30 cellular contexts compared by ENCODE assay signal in the genomic region with DNA sequence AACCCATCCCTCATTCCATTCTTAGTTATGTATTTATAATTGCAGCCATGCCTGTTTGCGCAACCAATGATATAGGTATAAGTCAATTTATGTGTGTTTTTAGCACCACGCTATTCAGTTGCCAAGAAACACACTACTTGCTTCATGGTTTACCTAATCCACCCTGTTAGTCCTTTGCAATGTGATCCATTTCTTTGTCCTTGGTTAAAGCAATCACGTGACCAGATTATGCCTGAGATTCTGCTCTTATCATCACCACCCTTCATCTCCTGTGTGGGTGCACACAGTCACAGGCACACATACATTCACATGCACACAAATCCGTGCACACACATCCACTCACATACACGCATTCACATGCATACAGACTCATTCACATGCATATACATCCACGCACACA. TPM values are rescaled to one million over a fixed set of nuclear protein-coding genes. Genes with fewer than 3 reads are reported as not detected.
DNase-seq lines count a peak whose midpoint lies in the region; ATAC-seq, FAIRE-seq and TF ChIP-seq lines count a peak whose summit lies in the region.
"Had no signal": no experiment of that assay in that cellular context is flagged by ENCODE, and none has a peak within 500 bp of the region (broad histone marks: within the 10 kb centered on the region; RNA-seq: fewer than 3 reads in every experiment).

No MANE protein-coding gene starts in this region.

- POLR2A ChIA-PET in activated CD4-positive, alpha-beta memory T cell treated with anti-CD3 and anti-CD28 coated beads for 36 hours (lab: Charles Lee): no interaction called here

- no peaks in the 10 kb centered on the region for H3K27me3 ChIP-seq in bronchial epithelial cell (ENCODE audit: control insufficient read depth, insufficient read depth, low read length)
- no peaks in the 10 kb centered on the region for H3K27me3 ChIP-seq in effector memory CD4-positive, alpha-beta T cell (replicated peaks; ENCODE audit: control insufficient read depth, insufficient read depth, low read length, poor library complexity, severe bottlenecking)

- H3K4me3 ChIP-seq in bronchial epithelial cell (ENCODE audit: low read depth, low read length): no peak overlapping the region
- H3K4me3 ChIP-seq in effector memory CD4-positive, alpha-beta T cell (ENCODE audit: insufficient read depth, low read depth, low read length, poor library complexity, severe bottlenecking): no peak overlapping the region
- H3K4me3 ChIP-seq: cardiac muscle cell, gastroesophageal sphincter had no signal

- CTCF ChIA-PET in activated CD4-positive, alpha-beta memory T cell treated with anti-CD3 and anti-CD28 coated beads for 36 hours (lab: Charles Lee): no interaction called here

- H3K27ac Mint-ChIP-seq in activated CD4-positive, alpha-beta memory T cell treated with anti-CD3 and anti-CD28 coated beads for 36 hours: no peak overlapping the region
- H3K27ac Mint-ChIP-seq: activated CD4-positive, alpha-beta T cell treated with anti-CD3 and anti-CD28 coated beads, Interleukin-2, amount 10 ng/mL, durations not matched to agents 7 days and 5 days; activated CD8-positive, alpha-beta memory T cell treated with anti-CD3 and anti-CD28 coated beads, Interleukin-2, amount 10 ng/mL, durations not matched to agents 7 days and 5 days; mesothelial cell of epicardium; naive thymus-derived CD4-positive, alpha-beta T cell; stimulated activated effector memory CD8-positive, alpha-beta T cell treated with anti-CD3 and anti-CD28 coated beads, Interleukin-12 subunit alpha, Interleukin-12 subunit beta, amount 100 ng/mL, for 72 hours; T-helper 17 cell had no signal

- no peaks in the 10 kb centered on the region for H3K9me3 Mint-ChIP-seq in activated CD4-positive, alpha-beta memory T cell treated with anti-CD3 and anti-CD28 coated beads for 36 hours
- H3K9me3 Mint-ChIP-seq: activated CD4-positive, alpha-beta T cell treated with anti-CD3 and anti-CD28 coated beads, Interleukin-2, amount 10 ng/mL, durations not matched to agents 7 days and 5 days; mesothelial cell of epicardium; naive thymus-derived CD4-positive, alpha-beta T cell; stimulated activated effector memory CD8-positive, alpha-beta T cell treated with anti-CD3 and anti-CD28 coated beads, Interleukin-12 subunit alpha, Interleukin-12 subunit beta, amount 100 ng/mL, for 72 hours had no signal

- peak; percentile 88 for FAIRE-seq in bronchial epithelial cell (lab: Jason Lieb, UNC)
- FAIRE-seq: endometrium, H54 had no signal

- no peak for TF ChIP-seq CTCF in bronchial epithelial cell (IDR thresholded peaks at IDR 0.05; ENCODE audit: insufficient read depth, low read length, severe bottlenecking)

- DNase-seq in DMS153 treated with DMSO at 0.1 percent for 48 hours (lab: John Stamatoyannopoulos, UW; ENCODE audit: unreplicated experiment) (peak; percentile 90), NCI-H1436 treated with DMSO at 0.1 percent for 48 hours (lab: John Stamatoyannopoulos, UW) (peak; percentile 63), NCI-H2196 (lab: John Stamatoyannopoulos, UW; ENCODE audit: unreplicated experiment) (peak; percentile 49), bronchial epithelial cell (ENCODE audit: low read depth) (no peak), T-helper 9 cell (no peak)
- no peak for DNase-seq in effector memory CD4-positive, alpha-beta T cell
- no peak for DNase-seq in activated CD4-positive, alpha-beta memory T cell treated with anti-CD3 and anti-CD28 coated beads for 36 hours
- DNase-seq: activated CD4-positive, alpha-beta T cell treated with anti-CD3 and anti-CD28 coated beads, Interleukin-2, amount 10 ng/mL, durations not matched to agents 7 days and 5 days; activated CD8-positive, alpha-beta memory T cell treated with anti-CD3 and anti-CD28 coated beads, Interleukin-2, amount 10 ng/mL, durations not matched to agents 7 days and 5 days; activated naive CD4-positive, alpha-beta T cell treated with anti-CD3 and anti-CD28 coated beads, Interleukin-2, amount 50 U/mL, for 16 hours; BE2C; DMS79 treated with DMSO at 0.1 percent for 48 hours; left ventricle myocardium superior; naive thymus-derived CD4-positive, alpha-beta T cell; NCI-H1694 treated with DMSO at 0.1 percent for 48 hours; NCI-H526; retina; SK-N-SH; substantia nigra; T-helper 17 cell had no signal

- H3K36me3 Mint-ChIP-seq in activated CD4-positive, alpha-beta memory T cell treated with anti-CD3 and anti-CD28 coated beads for 36 hours: no peaks in the 10 kb centered on the region
- H3K36me3 Mint-ChIP-seq: activated CD8-positive, alpha-beta memory T cell treated with anti-CD3 and anti-CD28 coated beads, Interleukin-2, amount 10 ng/mL, durations not matched to agents 7 days and 5 days; mesothelial cell of epicardium; naive thymus-derived CD4-positive, alpha-beta T cell; stimulated activated effector memory CD8-positive, alpha-beta T cell treated with anti-CD3 and anti-CD28 coated beads, Interleukin-12 subunit alpha, Interleukin-12 subunit beta, amount 100 ng/mL, for 72 hours had no signal

- peaks cover 30% of the 10 kb centered on the region for H3K27me3 Mint-ChIP-seq in activated CD4-positive, alpha-beta memory T cell treated with anti-CD3 and anti-CD28 coated beads for 36 hours

- H3K4me1 ChIP-seq in effector memory CD4-positive, alpha-beta T cell (ENCODE audit: control insufficient read depth, insufficient read depth, low read length, poor library complexity, severe bottlenecking): no peaks in the 10 kb centered on the region
- H3K4me1 ChIP-seq: BE2C, gastroesophageal sphincter had no signal

- no peaks in the 10 kb centered on the region for H3K9me3 ChIP-seq in effector memory CD4-positive, alpha-beta T cell (ENCODE audit: control insufficient read depth, low read length)
- H3K9me3 ChIP-seq: BE2C, gastroesophageal sphincter, SK-N-SH had no signal

- no peak for ATAC-seq in HG02571 (IDR thresholded peaks at IDR 0.05; ENCODE audit: unreplicated experiment)
- ATAC-seq: activated CD8-positive, alpha-beta memory T cell treated with anti-CD3 and anti-CD28 coated beads, Interleukin-2, amount 10 ng/mL, durations not matched to agents 7 days and 5 days; gastroesophageal sphincter; left ventricle myocardium superior; naive thymus-derived CD4-positive, alpha-beta T cell; stimulated activated effector memory CD8-positive, alpha-beta T cell treated with anti-CD3 and anti-CD28 coated beads, Interleukin-12 subunit alpha, Interleukin-12 subunit beta, amount 100 ng/mL, for 72 hours; T-helper 17 cell had no signal

- intact Hi-C loops in activated CD4-positive, alpha-beta memory T cell treated with anti-CD3 and anti-CD28 coated beads for 36 hours (cut with micrococcal nuclease): no loop called here

- H3K36me3 ChIP-seq in bronchial epithelial cell (ENCODE audit: control insufficient read depth, insufficient read depth, low read length): no peaks in the 10 kb centered on the region
- no peaks in the 10 kb centered on the region for H3K36me3 ChIP-seq in effector memory CD4-positive, alpha-beta T cell (ENCODE audit: control insufficient read depth, insufficient read depth, low read length)
- H3K36me3 ChIP-seq: BE2C, cardiac muscle cell, gastroesophageal sphincter had no signal

- H3K27ac ChIP-seq in effector memory CD4-positive, alpha-beta T cell (ENCODE audit: insufficient read depth, low read length, poor library complexity, severe bottlenecking): no peak overlapping the region
- H3K27ac ChIP-seq: cardiac muscle cell, gastroesophageal sphincter had no signal

- H3K4me1 Mint-ChIP-seq in activated CD4-positive, alpha-beta memory T cell treated with anti-CD3 and anti-CD28 coated beads for 36 hours (ENCODE audit: low read depth): no peaks in the 10 kb centered on the region
- H3K4me1 Mint-ChIP-seq: activated CD4-positive, alpha-beta T cell treated with anti-CD3 and anti-CD28 coated beads, Interleukin-2, amount 10 ng/mL, durations not matched to agents 7 days and 5 days; activated CD8-positive, alpha-beta memory T cell treated with anti-CD3 and anti-CD28 coated beads, Interleukin-2, amount 10 ng/mL, durations not matched to agents 7 days and 5 days; mesothelial cell of epicardium; naive thymus-derived CD4-positive, alpha-beta T cell; stimulated activated effector memory CD8-positive, alpha-beta T cell treated with anti-CD3 and anti-CD28 coated beads, Interleukin-12 subunit alpha, Interleukin-12 subunit beta, amount 100 ng/mL, for 72 hours had no signal

- H3K4me3 Mint-ChIP-seq in activated CD4-positive, alpha-beta memory T cell treated with anti-CD3 and anti-CD28 coated beads for 36 hours: no peak overlapping the region
- H3K4me3 Mint-ChIP-seq: activated CD4-positive, alpha-beta T cell treated with anti-CD3 and anti-CD28 coated beads, Interleukin-2, amount 10 ng/mL, durations not matched to agents 7 days and 5 days; activated CD8-positive, alpha-beta memory T cell treated with anti-CD3 and anti-CD28 coated beads, Interleukin-2, amount 10 ng/mL, durations not matched to agents 7 days and 5 days; mesothelial cell of epicardium; naive thymus-derived CD4-positive, alpha-beta T cell; stimulated activated effector memory CD8-positive, alpha-beta T cell treated with anti-CD3 and anti-CD28 coated beads, Interleukin-12 subunit alpha, Interleukin-12 subunit beta, amount 100 ng/mL, for 72 hours; T-helper 17 cell had no signal

RNA-seq across cellular contexts. Expression of gene KCNA5, which starts 52.3 kb away (rescaled TPM):
- not detected in 2 replicates for total RNA-seq in bronchial epithelial cell
- not detected for total RNA-seq in activated CD4-positive, alpha-beta memory T cell treated with anti-CD3 and anti-CD28 coated beads for 36 hours
- total RNA-seq: A673; activated CD4-positive, alpha-beta T cell treated with anti-CD3 and anti-CD28 coated beads, Interleukin-2, amount 10 ng/mL, durations not matched to agents 7 days and 5 days; activated CD8-positive, alpha-beta memory T cell treated with anti-CD3 and anti-CD28 coated beads, Interleukin-2, amount 10 ng/mL, durations not matched to agents 7 days and 5 days; naive thymus-derived CD4-positive, alpha-beta T cell; OCI-LY7; osteocyte; T-helper 17 cell had no signal

Comparison
In these comparisons a context has a peak if more than half of its experiments do, and no peak if none do; other contexts are left out.
1. DNase-seq: peak in DMS153 treated with DMSO at 0.1 percent for 48 hours (single experiment), NCI-H1436 treated with DMSO at 0.1 percent for 48 hours (single experiment) and NCI-H2196 (single experiment); none in bronchial epithelial cell (single experiment), effector memory CD4-positive, alpha-beta T cell (0 of 3), activated CD4-positive, alpha-beta memory T cell treated with anti-CD3 and anti-CD28 coated beads for 36 hours (single experiment) and T-helper 9 cell (single experiment).